12 cellular contexts compared by ENCODE assay signal in the genomic region with DNA sequence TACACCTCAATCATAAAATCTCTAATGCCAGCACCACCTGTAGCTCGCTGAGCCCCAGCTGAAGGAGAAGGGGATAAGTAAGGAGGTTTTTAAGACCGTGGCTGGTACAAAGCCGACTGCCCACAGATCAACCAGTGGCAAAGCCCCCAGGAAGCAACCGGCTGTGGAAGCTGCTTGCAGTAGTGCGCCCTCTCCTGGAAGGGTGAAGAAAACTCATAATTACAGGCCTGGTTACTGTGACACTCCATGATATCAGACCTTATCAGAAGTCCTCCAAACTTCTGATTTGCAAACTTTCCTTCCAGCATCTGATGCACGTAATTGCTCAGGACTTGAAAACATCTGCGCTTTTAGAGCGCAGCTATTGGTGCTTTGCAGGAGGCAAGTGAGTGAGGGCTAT.
DNase-seq lines count a peak whose midpoint lies in the region; ATAC-seq and TF ChIP-seq lines count a peak whose summit lies in the region.
"Had no signal": no experiment of that assay in that cellular context is flagged by ENCODE, and none has a peak within 500 bp of the region (broad histone marks: within the 10 kb centered on the region; RNA-seq: fewer than 3 reads in every experiment).

No MANE protein-coding gene starts in this region.

- no peak overlapping the region for H3K27ac Mint-ChIP-seq in stimulated activated naive CD8-positive, alpha-beta T cell treated with anti-CD3 and anti-CD28 coated beads, Interleukin-15, amount 100 ng/mL, for 72 hours
- H3K27ac Mint-ChIP-seq: activated naive CD4-positive, alpha-beta T cell treated with anti-CD3 and anti-CD28 coated beads, Interleukin-2, amount 50 U/mL, for 24 hours; effector memory CD8-positive, alpha-beta T cell had no signal

- H3K27me3 Mint-ChIP-seq in stimulated activated naive CD8-positive, alpha-beta T cell treated with anti-CD3 and anti-CD28 coated beads, Interleukin-15, amount 100 ng/mL, for 72 hours: peaks cover 15% of the 10 kb centered on the region
- H3K27me3 Mint-ChIP-seq: effector memory CD8-positive, alpha-beta T cell had no signal

- no peak overlapping the region for H3K4me3 ChIP-seq in NB4 (ENCODE audit: low read depth, low read length)
- H3K4me3 ChIP-seq in epithelial cell of esophagus (ENCODE audit: low read length): no peak overlapping the region
- H3K4me3 ChIP-seq: pancreas had no signal

- TF ChIP-seq CTCF in NB4 (IDR thresholded peaks at IDR 0.05; ENCODE audit: low read depth, low read length) (peak; percentile 58), epithelial cell of esophagus (IDR thresholded peaks at IDR 0.05; ENCODE audit: insufficient read depth, low read depth, low read length, missing control alignments) (peak; percentile 36)

- H3K4me3 Mint-ChIP-seq in stimulated activated naive CD8-positive, alpha-beta T cell treated with anti-CD3 and anti-CD28 coated beads, Interleukin-15, amount 100 ng/mL, for 72 hours: no peak overlapping the region
- H3K4me3 Mint-ChIP-seq: activated naive CD4-positive, alpha-beta T cell treated with anti-CD3 and anti-CD28 coated beads, Interleukin-2, amount 50 U/mL, for 24 hours; effector memory CD8-positive, alpha-beta T cell had no signal

- ATAC-seq in stimulated activated naive CD8-positive, alpha-beta T cell treated with anti-CD3 and anti-CD28 coated beads, Interleukin-15, Interleukin-2, amounts not matched to agents 100 U/mL and 50 U/mL, for 24 hours: no peak
- no peak for ATAC-seq in stimulated activated naive CD8-positive, alpha-beta T cell treated with anti-CD3 and anti-CD28 coated beads, Interleukin-15, amount 100 ng/mL, for 72 hours
- no peak for ATAC-seq in HG03139 (IDR thresholded peaks at IDR 0.05; ENCODE audit: unreplicated experiment)
- ATAC-seq in GM19395 (IDR thresholded peaks at IDR 0.05; ENCODE audit: unreplicated experiment): no peak
- ATAC-seq: effector memory CD8-positive, alpha-beta T cell had no signal

- peak; percentile 17 for DNase-seq in stimulated activated naive CD8-positive, alpha-beta T cell treated with anti-CD3 and anti-CD28 coated beads, Interleukin-15, Interleukin-2, amounts not matched to agents 100 U/mL and 50 U/mL, for 24 hours
- DNase-seq in stimulated activated naive CD8-positive, alpha-beta T cell treated with anti-CD3 and anti-CD28 coated beads, Interleukin-15, amount 100 ng/mL, for 72 hours: no peak
- peak; percentile 42 for DNase-seq in NB4 (ENCODE audit: low read depth)
- DNase-seq in epithelial cell of esophagus (ENCODE audit: low read depth): peak; percentile 13
- DNase-seq in AG20443 (ENCODE audit: low spot score): no peak
- no peak for DNase-seq in NCI-H2029 (lab: John Stamatoyannopoulos, UW)
- DNase-seq: activated CD4-positive, CD25-positive, alpha-beta regulatory T cell; pancreas had no signal

- no peak for TF ChIP-seq POLR2A in NB4 (IDR thresholded peaks at IDR 0.05; ENCODE audit: extremely low read depth, insufficient read length)

- peaks cover 0 to 24% of the 10 kb centered on the region in 2 donors for H3K9me3 Mint-ChIP-seq in stimulated activated naive CD8-positive, alpha-beta T cell treated with anti-CD3 and anti-CD28 coated beads, Interleukin-15, amount 100 ng/mL, for 72 hours
- H3K9me3 Mint-ChIP-seq: activated naive CD4-positive, alpha-beta T cell treated with anti-CD3 and anti-CD28 coated beads, Interleukin-2, amount 50 U/mL, for 24 hours; effector memory CD8-positive, alpha-beta T cell had no signal

- peaks cover 6% of the 10 kb centered on the region for H3K4me1 Mint-ChIP-seq in stimulated activated naive CD8-positive, alpha-beta T cell treated with anti-CD3 and anti-CD28 coated beads, Interleukin-15, amount 100 ng/mL, for 72 hours
- H3K4me1 Mint-ChIP-seq: activated naive CD4-positive, alpha-beta T cell treated with anti-CD3 and anti-CD28 coated beads, Interleukin-2, amount 50 U/mL, for 24 hours had no signal

Comparison
In these comparisons a context has a peak if more than half of its experiments do, and no peak if none do; other contexts are left out.
1. DNase-seq: peak in stimulated activated naive CD8-positive, alpha-beta T cell treated with anti-CD3 and anti-CD28 coated beads, Interleukin-15, Interleukin-2, amounts not matched to agents 100 U/mL and 50 U/mL, for 24 hours (single experiment), NB4 (single experiment) and epithelial cell of esophagus (single experiment); none in stimulated activated naive CD8-positive, alpha-beta T cell treated with anti-CD3 and anti-CD28 coated beads, Interleukin-15, amount 100 ng/mL, for 72 hours (0 of 2), AG20443 (single experiment) and NCI-H2029 (single experiment).